Comparison of ENCODE assay signal across 1 cellular context in the genomic region with DNA sequence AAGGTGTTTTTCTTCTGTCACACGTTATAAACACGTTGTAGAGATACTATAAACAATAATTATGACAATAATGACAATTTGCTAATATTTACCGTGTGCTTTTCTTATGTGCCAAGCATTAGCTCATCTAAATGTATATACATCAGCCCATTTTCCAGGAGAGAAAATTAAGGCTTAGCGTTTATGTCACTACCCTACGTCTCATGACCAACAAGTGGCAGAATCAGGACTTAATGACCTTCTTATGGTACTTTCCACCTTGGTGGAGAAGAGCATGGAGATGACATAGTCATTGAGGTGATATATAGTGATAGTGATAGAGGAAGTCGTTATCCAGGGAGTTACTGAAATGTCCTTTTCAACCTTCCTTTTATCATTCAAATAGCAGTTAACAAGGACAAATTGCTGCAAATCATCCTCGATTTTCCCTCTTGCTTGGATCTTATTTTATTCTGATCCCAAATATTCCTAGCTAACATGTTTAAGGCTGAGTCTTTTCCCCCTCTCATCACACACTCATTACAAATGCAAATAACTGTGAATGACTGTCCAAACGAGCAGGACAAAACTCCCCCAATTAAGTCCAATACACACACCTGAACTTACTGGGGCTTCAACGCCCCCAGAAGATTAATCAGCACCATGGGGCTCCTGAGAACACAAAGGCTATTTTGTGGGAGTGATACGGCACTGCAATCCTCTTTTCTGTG.
A peak's percentile ranks its signal among the peaks of the same experiment; 100 is the strongest.
TF ChIP-seq lines count a peak whose summit lies in the region.

No MANE protein-coding gene starts in this region.

TF ChIP-seq in GM12878, 131 proteins besides CTCF, POLR2A, EP300 and RAD21:
- peak; percentile 87 for TF ChIP-seq JUNB (IDR thresholded peaks at IDR 0.05)
- peak; percentile 83 for TF ChIP-seq ATF7 (IDR thresholded peaks at IDR 0.05; ENCODE audit: low read depth)
- TF ChIP-seq, protein P1, sequence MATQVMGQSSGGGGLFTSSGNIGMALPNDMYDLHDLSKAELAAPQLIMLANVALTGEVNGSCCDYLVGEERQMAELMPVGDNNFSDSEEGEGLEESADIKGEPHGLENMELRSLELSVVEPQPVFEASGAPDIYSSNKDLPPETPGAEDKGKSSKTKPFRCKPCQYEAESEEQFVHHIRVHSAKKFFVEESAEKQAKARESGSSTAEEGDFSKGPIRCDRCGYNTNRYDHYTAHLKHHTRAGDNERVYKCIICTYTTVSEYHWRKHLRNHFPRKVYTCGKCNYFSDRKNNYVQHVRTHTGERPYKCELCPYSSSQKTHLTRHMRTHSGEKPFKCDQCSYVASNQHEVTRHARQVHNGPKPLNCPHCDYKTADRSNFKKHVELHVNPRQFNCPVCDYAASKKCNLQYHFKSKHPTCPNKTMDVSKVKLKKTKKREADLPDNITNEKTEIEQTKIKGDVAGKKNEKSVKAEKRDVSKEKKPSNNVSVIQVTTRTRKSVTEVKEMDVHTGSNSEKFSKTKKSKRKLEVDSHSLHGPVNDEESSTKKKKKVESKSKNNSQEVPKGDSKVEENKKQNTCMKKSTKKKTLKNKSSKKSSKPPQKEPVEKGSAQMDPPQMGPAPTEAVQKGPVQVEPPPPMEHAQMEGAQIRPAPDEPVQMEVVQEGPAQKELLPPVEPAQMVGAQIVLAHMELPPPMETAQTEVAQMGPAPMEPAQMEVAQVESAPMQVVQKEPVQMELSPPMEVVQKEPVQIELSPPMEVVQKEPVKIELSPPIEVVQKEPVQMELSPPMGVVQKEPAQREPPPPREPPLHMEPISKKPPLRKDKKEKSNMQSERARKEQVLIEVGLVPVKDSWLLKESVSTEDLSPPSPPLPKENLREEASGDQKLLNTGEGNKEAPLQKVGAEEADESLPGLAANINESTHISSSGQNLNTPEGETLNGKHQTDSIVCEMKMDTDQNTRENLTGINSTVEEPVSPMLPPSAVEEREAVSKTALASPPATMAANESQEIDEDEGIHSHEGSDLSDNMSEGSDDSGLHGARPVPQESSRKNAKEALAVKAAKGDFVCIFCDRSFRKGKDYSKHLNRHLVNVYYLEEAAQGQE (IDR thresholded peaks at IDR 0.05; ENCODE audit: low read depth, low read length), result no peak
- peak; percentile 83 for TF ChIP-seq SPI1 (IDR thresholded peaks at IDR 0.05; ENCODE audit: borderline replicate concordance, insufficient read depth, low read depth, low read length)
- TF ChIP-seq, protein P2, sequence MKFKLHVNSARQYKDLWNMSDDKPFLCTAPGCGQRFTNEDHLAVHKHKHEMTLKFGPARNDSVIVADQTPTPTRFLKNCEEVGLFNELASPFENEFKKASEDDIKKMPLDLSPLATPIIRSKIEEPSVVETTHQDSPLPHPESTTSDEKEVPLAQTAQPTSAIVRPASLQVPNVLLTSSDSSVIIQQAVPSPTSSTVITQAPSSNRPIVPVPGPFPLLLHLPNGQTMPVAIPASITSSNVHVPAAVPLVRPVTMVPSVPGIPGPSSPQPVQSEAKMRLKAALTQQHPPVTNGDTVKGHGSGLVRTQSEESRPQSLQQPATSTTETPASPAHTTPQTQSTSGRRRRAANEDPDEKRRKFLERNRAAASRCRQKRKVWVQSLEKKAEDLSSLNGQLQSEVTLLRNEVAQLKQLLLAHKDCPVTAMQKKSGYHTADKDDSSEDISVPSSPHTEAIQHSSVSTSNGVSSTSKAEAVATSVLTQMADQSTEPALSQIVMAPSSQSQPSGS (IDR thresholded peaks at IDR 0.05; ENCODE audit: low read length), result peak; percentile 75
- TF ChIP-seq FOXK2 (IDR thresholded peaks at IDR 0.05), result no peak
- TF ChIP-seq MXI1 (IDR thresholded peaks at IDR 0.05; ENCODE audit: low read depth, low read length), result no peak
- TF ChIP-seq KDM1A (IDR thresholded peaks at IDR 0.05; ENCODE audit: borderline replicate concordance), result no peak
- TF ChIP-seq FOXM1 (IDR thresholded peaks at IDR 0.05; ENCODE audit: low read depth, low read length), result peak; percentile 42; the same call in 1 of the 2 replicates
- no peak for TF ChIP-seq SMC3 (IDR thresholded peaks at IDR 0.05; ENCODE audit: borderline replicate concordance, low read length)
- TF ChIP-seq, protein P3, sequence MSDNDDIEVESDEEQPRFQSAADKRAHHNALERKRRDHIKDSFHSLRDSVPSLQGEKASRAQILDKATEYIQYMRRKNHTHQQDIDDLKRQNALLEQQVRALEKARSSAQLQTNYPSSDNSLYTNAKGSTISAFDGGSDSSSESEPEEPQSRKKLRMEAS (IDR thresholded peaks at IDR 0.05; ENCODE audit: low read depth, low read length), result no peak
- peak; percentile 86 for TF ChIP-seq BCL11A (IDR thresholded peaks at IDR 0.05; ENCODE audit: low read depth, low read length)
- TF ChIP-seq IKZF2 (IDR thresholded peaks at IDR 0.05), result peak; percentile 70 to 73; a peak in 3 of 4 replicates
- TF ChIP-seq SUZ12 (IDR thresholded peaks at IDR 0.05; ENCODE audit: unreplicated experiment), result no peak
- TF ChIP-seq, protein P4, sequence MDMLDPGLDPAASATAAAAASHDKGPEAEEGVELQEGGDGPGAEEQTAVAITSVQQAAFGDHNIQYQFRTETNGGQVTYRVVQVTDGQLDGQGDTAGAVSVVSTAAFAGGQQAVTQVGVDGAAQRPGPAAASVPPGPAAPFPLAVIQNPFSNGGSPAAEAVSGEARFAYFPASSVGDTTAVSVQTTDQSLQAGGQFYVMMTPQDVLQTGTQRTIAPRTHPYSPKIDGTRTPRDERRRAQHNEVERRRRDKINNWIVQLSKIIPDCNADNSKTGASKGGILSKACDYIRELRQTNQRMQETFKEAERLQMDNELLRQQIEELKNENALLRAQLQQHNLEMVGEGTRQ (IDR thresholded peaks at IDR 0.05; ENCODE audit: borderline replicate concordance, low read depth, low read length), result no peak
- TF ChIP-seq KLF5 (IDR thresholded peaks at IDR 0.05; ENCODE audit: partially characterized antibody), result no peak
- TF ChIP-seq ZNF217 (IDR thresholded peaks at IDR 0.05), result peak; percentile 97
- TF ChIP-seq, protein P5, sequence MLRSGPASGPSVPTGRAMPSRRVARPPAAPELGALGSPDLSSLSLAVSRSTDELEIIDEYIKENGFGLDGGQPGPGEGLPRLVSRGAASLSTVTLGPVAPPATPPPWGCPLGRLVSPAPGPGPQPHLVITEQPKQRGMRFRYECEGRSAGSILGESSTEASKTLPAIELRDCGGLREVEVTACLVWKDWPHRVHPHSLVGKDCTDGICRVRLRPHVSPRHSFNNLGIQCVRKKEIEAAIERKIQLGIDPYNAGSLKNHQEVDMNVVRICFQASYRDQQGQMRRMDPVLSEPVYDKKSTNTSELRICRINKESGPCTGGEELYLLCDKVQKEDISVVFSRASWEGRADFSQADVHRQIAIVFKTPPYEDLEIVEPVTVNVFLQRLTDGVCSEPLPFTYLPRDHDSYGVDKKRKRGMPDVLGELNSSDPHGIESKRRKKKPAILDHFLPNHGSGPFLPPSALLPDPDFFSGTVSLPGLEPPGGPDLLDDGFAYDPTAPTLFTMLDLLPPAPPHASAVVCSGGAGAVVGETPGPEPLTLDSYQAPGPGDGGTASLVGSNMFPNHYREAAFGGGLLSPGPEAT (IDR thresholded peaks at IDR 0.05; ENCODE audit: low read depth), result peak; percentile 66; the same call in 1 of the 2 replicates
- no peak for TF ChIP-seq WRNIP1 (IDR thresholded peaks at IDR 0.05; ENCODE audit: borderline replicate concordance, low read depth, low read length)
- TF ChIP-seq EED (IDR thresholded peaks at IDR 0.05; ENCODE audit: low read depth), result peak; percentile 75
- TF ChIP-seq POLR2AphosphoS5 (IDR thresholded peaks at IDR 0.05; ENCODE audit: low read length), result no peak
- TF ChIP-seq ESRRA (IDR thresholded peaks at IDR 0.05; ENCODE audit: low read length), result peak; percentile 38; the same call in 1 of the 2 replicates
- TF ChIP-seq MTA2 (IDR thresholded peaks at IDR 0.05; ENCODE audit: low read depth), result peak; percentile 88
- TF ChIP-seq TCF3 (IDR thresholded peaks at IDR 0.05; ENCODE audit: borderline replicate concordance, insufficient read depth, low read depth, low read length), result no peak
- TF ChIP-seq ETV6 (conservative IDR thresholded peaks at IDR 0.05 in 1 of 2, IDR thresholded peaks at IDR 0.05 in 1 of 2; ENCODE audit: borderline replicate concordance in 1 of 2, low read depth in 1 of 2), result 0 out of 4 replicates have a peak, but pooled peaks of 1 of the 2 experiments have one; percentile 39
- TF ChIP-seq, protein P6, sequence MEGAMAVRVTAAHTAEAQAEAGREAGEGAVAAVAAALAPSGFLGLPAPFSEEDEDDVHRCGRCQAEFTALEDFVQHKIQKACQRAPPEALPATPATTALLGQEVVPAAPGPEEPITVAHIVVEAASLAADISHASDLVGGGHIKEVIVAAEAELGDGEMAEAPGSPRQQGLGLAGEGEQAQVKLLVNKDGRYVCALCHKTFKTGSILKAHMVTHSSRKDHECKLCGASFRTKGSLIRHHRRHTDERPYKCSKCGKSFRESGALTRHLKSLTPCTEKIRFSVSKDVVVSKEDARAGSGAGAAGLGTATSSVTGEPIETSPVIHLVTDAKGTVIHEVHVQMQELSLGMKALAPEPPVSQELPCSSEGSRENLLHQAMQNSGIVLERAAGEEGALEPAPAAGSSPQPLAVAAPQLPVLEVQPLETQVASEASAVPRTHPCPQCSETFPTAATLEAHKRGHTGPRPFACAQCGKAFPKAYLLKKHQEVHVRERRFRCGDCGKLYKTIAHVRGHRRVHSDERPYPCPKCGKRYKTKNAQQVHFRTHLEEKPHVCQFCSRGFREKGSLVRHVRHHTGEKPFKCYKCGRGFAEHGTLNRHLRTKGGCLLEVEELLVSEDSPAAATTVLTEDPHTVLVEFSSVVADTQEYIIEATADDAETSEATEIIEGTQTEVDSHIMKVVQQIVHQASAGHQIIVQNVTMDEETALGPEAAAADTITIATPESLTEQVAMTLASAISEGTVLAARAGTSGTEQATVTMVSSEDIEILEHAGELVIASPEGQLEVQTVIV (IDR thresholded peaks at IDR 0.05; ENCODE audit: borderline replicate concordance, partially characterized antibody), result no peak
- no peak for TF ChIP-seq NR2C2 (IDR thresholded peaks at IDR 0.05; ENCODE audit: borderline replicate concordance, control insufficient read depth, insufficient read length, low read depth)
- peak; percentile 53; the same call in 1 of the 2 replicates for TF ChIP-seq ZBED1 (IDR thresholded peaks at IDR 0.05; ENCODE audit: borderline replicate concordance)
- TF ChIP-seq NBN (IDR thresholded peaks at IDR 0.05), result 0 out of 2 replicates have a peak, but pooled peaks have one; percentile 47
- no peak for TF ChIP-seq ZSCAN29 (IDR thresholded peaks at IDR 0.05)
- no peak for TF ChIP-seq PAX5 (IDR thresholded peaks at IDR 0.05; ENCODE audit: borderline replicate concordance, low read depth, low read length)
- TF ChIP-seq SMARCA5 (IDR thresholded peaks at IDR 0.05), result peak; percentile 76
- TF ChIP-seq CREM (IDR thresholded peaks at IDR 0.05; ENCODE audit: low read depth), result peak; percentile 72
- TF ChIP-seq MYC (IDR thresholded peaks at IDR 0.05; ENCODE audit: insufficient read depth, insufficient read length, insufficient replicate concordance, low read length, severe bottlenecking), result no peak
- peak; percentile 51; the same call in 1 of the 2 replicates for TF ChIP-seq RUNX3 (IDR thresholded peaks at IDR 0.05; ENCODE audit: low read length)
- peak; percentile 88 for TF ChIP-seq DPF2 (IDR thresholded peaks at IDR 0.05)
- TF ChIP-seq, protein P7, sequence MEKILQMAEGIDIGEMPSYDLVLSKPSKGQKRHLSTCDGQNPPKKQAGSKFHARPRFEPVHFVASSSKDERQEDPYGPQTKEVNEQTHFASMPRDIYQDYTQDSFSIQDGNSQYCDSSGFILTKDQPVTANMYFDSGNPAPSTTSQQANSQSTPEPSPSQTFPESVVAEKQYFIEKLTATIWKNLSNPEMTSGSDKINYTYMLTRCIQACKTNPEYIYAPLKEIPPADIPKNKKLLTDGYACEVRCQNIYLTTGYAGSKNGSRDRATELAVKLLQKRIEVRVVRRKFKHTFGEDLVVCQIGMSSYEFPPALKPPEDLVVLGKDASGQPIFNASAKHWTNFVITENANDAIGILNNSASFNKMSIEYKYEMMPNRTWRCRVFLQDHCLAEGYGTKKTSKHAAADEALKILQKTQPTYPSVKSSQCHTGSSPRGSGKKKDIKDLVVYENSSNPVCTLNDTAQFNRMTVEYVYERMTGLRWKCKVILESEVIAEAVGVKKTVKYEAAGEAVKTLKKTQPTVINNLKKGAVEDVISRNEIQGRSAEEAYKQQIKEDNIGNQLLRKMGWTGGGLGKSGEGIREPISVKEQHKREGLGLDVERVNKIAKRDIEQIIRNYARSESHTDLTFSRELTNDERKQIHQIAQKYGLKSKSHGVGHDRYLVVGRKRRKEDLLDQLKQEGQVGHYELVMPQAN (conservative IDR thresholded peaks at IDR 0.05), result no peak
- TF ChIP-seq CREB1 (IDR thresholded peaks at IDR 0.05; ENCODE audit: low read depth), result peak; percentile 83
- TF ChIP-seq NFIC (IDR thresholded peaks at IDR 0.05; ENCODE audit: low read depth, low read length), result peak; percentile 64; the same call in 1 of the 2 replicates
- peak; percentile 80 for TF ChIP-seq IKZF1 (conservative IDR thresholded peaks at IDR 0.05)
- TF ChIP-seq, protein P8, sequence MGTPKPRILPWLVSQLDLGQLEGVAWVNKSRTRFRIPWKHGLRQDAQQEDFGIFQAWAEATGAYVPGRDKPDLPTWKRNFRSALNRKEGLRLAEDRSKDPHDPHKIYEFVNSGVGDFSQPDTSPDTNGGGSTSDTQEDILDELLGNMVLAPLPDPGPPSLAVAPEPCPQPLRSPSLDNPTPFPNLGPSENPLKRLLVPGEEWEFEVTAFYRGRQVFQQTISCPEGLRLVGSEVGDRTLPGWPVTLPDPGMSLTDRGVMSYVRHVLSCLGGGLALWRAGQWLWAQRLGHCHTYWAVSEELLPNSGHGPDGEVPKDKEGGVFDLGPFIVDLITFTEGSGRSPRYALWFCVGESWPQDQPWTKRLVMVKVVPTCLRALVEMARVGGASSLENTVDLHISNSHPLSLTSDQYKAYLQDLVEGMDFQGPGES (IDR thresholded peaks at IDR 0.05), result no peak
- 0 out of 2 replicates have a peak, but pooled peaks have one; percentile 14 for TF ChIP-seq ZNF24 (IDR thresholded peaks at IDR 0.05)
- TF ChIP-seq, protein P9, sequence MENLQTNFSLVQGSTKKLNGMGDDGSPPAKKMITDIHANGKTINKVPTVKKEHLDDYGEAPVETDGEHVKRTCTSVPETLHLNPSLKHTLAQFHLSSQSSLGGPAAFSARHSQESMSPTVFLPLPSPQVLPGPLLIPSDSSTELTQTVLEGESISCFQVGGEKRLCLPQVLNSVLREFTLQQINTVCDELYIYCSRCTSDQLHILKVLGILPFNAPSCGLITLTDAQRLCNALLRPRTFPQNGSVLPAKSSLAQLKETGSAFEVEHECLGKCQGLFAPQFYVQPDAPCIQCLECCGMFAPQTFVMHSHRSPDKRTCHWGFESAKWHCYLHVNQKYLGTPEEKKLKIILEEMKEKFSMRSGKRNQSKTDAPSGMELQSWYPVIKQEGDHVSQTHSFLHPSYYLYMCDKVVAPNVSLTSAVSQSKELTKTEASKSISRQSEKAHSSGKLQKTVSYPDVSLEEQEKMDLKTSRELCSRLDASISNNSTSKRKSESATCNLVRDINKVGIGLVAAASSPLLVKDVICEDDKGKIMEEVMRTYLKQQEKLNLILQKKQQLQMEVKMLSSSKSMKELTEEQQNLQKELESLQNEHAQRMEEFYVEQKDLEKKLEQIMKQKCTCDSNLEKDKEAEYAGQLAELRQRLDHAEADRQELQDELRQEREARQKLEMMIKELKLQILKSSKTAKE (IDR thresholded peaks at IDR 0.05; ENCODE audit: low read depth, poor library complexity, severe bottlenecking), result no peak
